8 cellular contexts compared by ENCODE assay signal in the genomic region with DNA sequence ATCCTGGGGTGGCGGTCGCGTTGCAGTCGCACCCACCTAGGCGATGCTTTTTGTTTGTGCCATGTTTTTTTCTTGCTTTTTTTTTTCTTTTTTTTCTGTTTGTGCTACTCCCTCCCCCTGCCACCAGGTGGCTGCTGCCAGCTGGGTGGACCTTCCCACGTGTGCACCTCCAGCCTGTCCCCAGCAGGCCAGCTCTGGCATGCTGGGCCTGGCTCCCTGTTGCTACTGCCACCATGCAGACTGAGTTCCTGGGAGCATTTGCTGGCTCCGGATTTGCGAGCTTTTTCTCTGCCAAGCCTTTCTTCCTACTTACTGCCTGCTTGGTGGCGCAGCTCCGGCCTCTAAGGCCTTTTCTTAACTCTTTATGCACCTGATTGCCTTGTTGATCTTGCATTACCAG.
DNase-seq lines count a peak whose midpoint lies in the region; ATAC-seq, FAIRE-seq and TF ChIP-seq lines count a peak whose summit lies in the region.

No MANE protein-coding gene starts in this region.

- POLR2A ChIA-PET in PC-9 (lab: Charles Lee; ENCODE audit: unreplicated experiment): no interaction called here

- no peak overlapping the region for H3K27ac Mint-ChIP-seq in stimulated activated memory B cell treated with anti-CD40 and anti-IgM and Interleukin-4, amounts not matched to agents 10 μg/mL and 1 μg/mL and 100 μg/mL, for 72 hours

- H3K36me3 Mint-ChIP-seq in stimulated activated memory B cell treated with anti-CD40 and anti-IgM and Interleukin-4, amounts not matched to agents 10 μg/mL and 1 μg/mL and 100 μg/mL, for 72 hours: no peaks in the 10 kb centered on the region

- H3K9me3 ChIP-seq in PC-9 (ENCODE audit: insufficient read depth, low read depth) (no peaks in the 10 kb centered on the region), small intestine (ENCODE audit: control insufficient read depth, low read depth) (no peaks in the 10 kb centered on the region)

- H2AFZ ChIP-seq in PC-9: no peak overlapping the region

- H3K27ac ChIP-seq in PC-9: no peak overlapping the region
- H3K27ac ChIP-seq in small intestine (ENCODE audit: low read depth in 1 of 2, low read length in 1 of 2): no peak overlapping the region

- H3K36me3 ChIP-seq in PC-9 (ENCODE audit: low read depth) (no peaks in the 10 kb centered on the region), small intestine (ENCODE audit: control insufficient read depth in 2 of 2, insufficient read depth in 2 of 2, low read length in 2 of 2) (no peaks in the 10 kb centered on the region)

- no peaks in the 10 kb centered on the region for H4K20me1 ChIP-seq in PC-9 (ENCODE audit: insufficient read depth)

- H3K4me1 ChIP-seq in PC-9 (replicated peaks; ENCODE audit: insufficient read depth) (no peaks in the 10 kb centered on the region), small intestine (ENCODE audit: control insufficient read depth in 2 of 2, insufficient read depth in 1 of 2, low read depth in 1 of 2, low read length in 1 of 2) (peaks cover 0 to 2% of the 10 kb centered on the region in 2 donors)

- H3K4me3 Mint-ChIP-seq in stimulated activated memory B cell treated with anti-CD40 and anti-IgM and Interleukin-4, amounts not matched to agents 10 μg/mL and 1 μg/mL and 100 μg/mL, for 72 hours: no peak overlapping the region

- CTCF ChIA-PET in PC-9 (lab: Charles Lee): no interaction called here

- no peak overlapping the region for H3K4me3 ChIP-seq in PC-9
- H3K4me3 ChIP-seq in fibroblast of the aortic adventitia (ENCODE audit: low read depth, low read length): no peak overlapping the region
- H3K4me3 ChIP-seq in small intestine (ENCODE audit: low read depth in 1 of 2, low read length in 2 of 2): no peak overlapping the region

- intact Hi-C loops in PC-9 (cut with micrococcal nuclease; ENCODE audit: unreplicated experiment): no loop called here

- TF ChIP-seq CTCF in PC-9 (conservative IDR thresholded peaks at IDR 0.05) (peak; percentile 62), fibroblast of the aortic adventitia (IDR thresholded peaks at IDR 0.05; ENCODE audit: insufficient read depth, low read length) (peak; percentile 50)

- H3K4me2 ChIP-seq in PC-9: no peak overlapping the region

- no peaks in the 10 kb centered on the region for H3K9me3 Mint-ChIP-seq in stimulated activated memory B cell treated with anti-CD40 and anti-IgM and Interleukin-4, amounts not matched to agents 10 μg/mL and 1 μg/mL and 100 μg/mL, for 72 hours

- peaks cover 10% of the 10 kb centered on the region for H3K27me3 Mint-ChIP-seq in stimulated activated memory B cell treated with anti-CD40 and anti-IgM and Interleukin-4, amounts not matched to agents 10 μg/mL and 1 μg/mL and 100 μg/mL, for 72 hours

- no peaks in the 10 kb centered on the region for H3K79me2 ChIP-seq in PC-9 (ENCODE audit: low read depth)

- H3K9me2 ChIP-seq in PC-9 (ENCODE audit: insufficient read depth): no peaks in the 10 kb centered on the region

- 55 to 67% (median 66%) methylated on average over 10 of the region's 10 CpGs for WGBS in small intestine, 3 donors

- no TSS peak for BruUV-seq in PC-9 (replicated peaks; lab: Mats Ljungman, UMichigan)

- FAIRE-seq in small intestine (lab: Jason Lieb, UNC): no peak

- H3K4me1 Mint-ChIP-seq in stimulated activated memory B cell treated with anti-CD40 and anti-IgM and Interleukin-4, amounts not matched to agents 10 μg/mL and 1 μg/mL and 100 μg/mL, for 72 hours: peaks cover 13% of the 10 kb centered on the region

- ATAC-seq in GM19025 (IDR thresholded peaks at IDR 0.05; ENCODE audit: low read depth, unreplicated experiment) (peak; percentile 79), HG03060 (IDR thresholded peaks at IDR 0.05; ENCODE audit: low read depth, unreplicated experiment) (peak; percentile 67)
- peak; percentile 72 for ATAC-seq in stimulated activated memory B cell treated with anti-CD40 and anti-IgM and Interleukin-4, amounts not matched to agents 10 μg/mL and 1 μg/mL and 100 μg/mL, for 72 hours

- DNase-seq in D341Med (ENCODE audit: low spot score) (peak; percentile 88), PC-9 (no peak), fibroblast of the aortic adventitia (ENCODE audit: low read depth) (no peak), occipital lobe (lab: John Stamatoyannopoulos, UW) (no peak), small intestine (no peak)

- H3K27me3 ChIP-seq in PC-9 (ENCODE audit: insufficient read depth, low read depth): no peaks in the 10 kb centered on the region
- H3K27me3 ChIP-seq in small intestine (ENCODE audit: control insufficient read depth in 2 of 2, insufficient read depth in 2 of 2, low read length in 2 of 2): no peaks in the 10 kb centered on the region

- no peaks in the 10 kb centered on the region for H3F3A ChIP-seq in PC-9 (ENCODE audit: insufficient read depth, low read depth)
